Comparison of ENCODE assay signal across 8 cellular contexts in the genomic region with DNA sequence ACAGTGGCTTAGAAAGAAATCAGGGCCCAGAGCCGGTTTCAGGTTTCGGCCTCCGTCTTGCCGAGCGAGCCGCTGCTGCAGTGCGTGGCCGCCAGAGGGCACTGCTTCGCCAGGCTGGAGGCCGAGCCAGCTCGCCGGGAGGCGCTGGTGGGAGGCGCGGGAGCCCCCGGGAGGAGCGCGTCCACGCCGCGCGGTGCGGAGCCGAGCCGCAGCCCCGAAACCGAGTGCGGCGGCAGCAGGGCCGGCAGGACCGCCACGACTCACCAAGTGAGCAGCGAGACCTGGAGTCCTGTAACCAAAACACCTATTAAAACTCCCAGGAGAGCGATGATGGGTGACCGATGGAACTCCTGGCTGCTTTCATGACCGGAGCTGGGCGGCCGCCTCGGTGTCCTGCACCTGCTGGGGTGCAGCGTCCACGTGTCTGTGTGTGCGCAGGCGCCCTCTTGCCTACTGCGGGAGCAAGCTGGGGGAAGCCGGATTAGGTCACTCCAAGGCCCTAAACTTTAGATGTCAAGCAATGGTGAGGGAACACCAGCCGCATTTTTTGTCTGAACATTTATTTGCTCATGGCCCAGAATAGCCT.
DNase-seq lines count a peak whose midpoint lies in the region; ATAC-seq and TF ChIP-seq lines count a peak whose summit lies in the region.

No MANE protein-coding gene starts in this region.

- H3K4me1 Mint-ChIP-seq in WTC11: 0 out of 2 replicates have a peak, but pooled peaks cover 6% of the 10 kb centered on the region

- CTCF ChIA-PET in WTC11 (lab: Charles Lee): interaction anchor here (0.6 to 3.2 kb wide), 28 partner anchors 9 to 872 kb away, joined by 3 to 32 read pairs (median 4); no protein-coding TSS in a partner anchor

- H3K4me3 Mint-ChIP-seq in WTC11: peak overlapping the region; percentile 36; the same call in 1 of the 2 replicates

- H3K4me3 ChIP-seq in GM12865 (ENCODE audit: low read depth, low read length) (no peak overlapping the region), cardiac fibroblast (replicated peaks in 1 of 2; ENCODE audit: low read depth in 2 of 2, low read length in 2 of 2) (peak overlapping the region; percentile 36 to 51)

- peaks cover 27% of the 10 kb centered on the region for H3K9me3 Mint-ChIP-seq in WTC11

- DNase-seq in GM12865 (ENCODE audit: low read depth): peak; percentile 68
- peak; percentile 44 for DNase-seq in NCI-H1417 treated with DMSO at 0.1 percent for 48 hours (lab: John Stamatoyannopoulos, UW)
- peak; percentile 85 for DNase-seq in WTC11 (ENCODE audit: low spot score)
- peak; percentile 67 to 77 for DNase-seq in cardiac fibroblast (ENCODE audit: low read depth in 2 of 2)
- peak; percentile 60 for DNase-seq in iris pigment epithelial cell (ENCODE audit: low read depth)
- peak; percentile 33 to 61 (median 59) for DNase-seq in stimulated activated CD4-positive, alpha-beta T cell treated with anti-CD3 and anti-CD28 coated beads, Interleukin-12 subunit alpha, Interleukin-12 subunit beta, amount 100 ng/mL, for 48 hours (ENCODE audit: low read depth in 2 of 3, low spot score in 1 of 3)

- POLR2A ChIA-PET in WTC11 (lab: Charles Lee): no interaction called here

- H3K27ac Mint-ChIP-seq in WTC11: no peak overlapping the region

- H3K27me3 Mint-ChIP-seq in WTC11 (ENCODE audit: low read depth): peaks cover 21% of the 10 kb centered on the region

- TF ChIP-seq CTCF in GM12865 (IDR thresholded peaks at IDR 0.05; ENCODE audit: insufficient read depth, low read depth, low read length, missing control alignments) (peak; percentile 93), WTC11 (IDR thresholded peaks at IDR 0.05) (peak; percentile 94), cardiac fibroblast (IDR thresholded peaks at IDR 0.05; ENCODE audit: low read depth, low read length) (peak; percentile 85)

- ATAC-seq in HG02623 (IDR thresholded peaks at IDR 0.05; ENCODE audit: unreplicated experiment) (peak; percentile 80), WTC11 (peak; percentile 86), GM21447 (IDR thresholded peaks at IDR 0.05; ENCODE audit: unreplicated experiment) (no peak)

- peaks cover 14% of the 10 kb centered on the region for H3K36me3 Mint-ChIP-seq in WTC11

TF ChIP-seq in WTC11, 78 proteins besides CTCF, POLR2A, EP300 and RAD21 (continues in another document):
- TF ChIP-seq ZNF416 (CRISPR knock-in tag; IDR thresholded peaks at IDR 0.05) (no peak), NFE2L1 (CRISPR knock-in tag; IDR thresholded peaks at IDR 0.05) (0 out of 2 replicates have a peak, but pooled peaks have one; percentile 23), ESRRA (CRISPR knock-in tag; IDR thresholded peaks at IDR 0.05; ENCODE audit: borderline replicate concordance) (peak; percentile 43; the same call in 1 of the 2 replicates), ZNF219 (CRISPR knock-in tag; IDR thresholded peaks at IDR 0.05; ENCODE audit: borderline replicate concordance) (no peak), ZNF232 (CRISPR knock-in tag; IDR thresholded peaks at IDR 0.05) (peak; percentile 27; the same call in 1 of the 2 replicates), CREM (CRISPR knock-in tag; IDR thresholded peaks at IDR 0.05) (peak; percentile 38; the same call in 1 of the 2 replicates), GABPB1 (CRISPR knock-in tag; IDR thresholded peaks at IDR 0.05) (peak; percentile 32; the same call in 1 of the 2 replicates), MXD4 (CRISPR knock-in tag; IDR thresholded peaks at IDR 0.05; ENCODE audit: borderline replicate concordance) (no peak), JUN (CRISPR knock-in tag; IDR thresholded peaks at IDR 0.05) (no peak), HMGA2 (CRISPR knock-in tag; IDR thresholded peaks at IDR 0.05) (no peak), ZBTB21 (CRISPR knock-in tag; IDR thresholded peaks at IDR 0.05; ENCODE audit: borderline replicate concordance) (no peak), RORB (CRISPR knock-in tag; IDR thresholded peaks at IDR 0.05) (no peak)
- TF ChIP-seq, protein P1, sequence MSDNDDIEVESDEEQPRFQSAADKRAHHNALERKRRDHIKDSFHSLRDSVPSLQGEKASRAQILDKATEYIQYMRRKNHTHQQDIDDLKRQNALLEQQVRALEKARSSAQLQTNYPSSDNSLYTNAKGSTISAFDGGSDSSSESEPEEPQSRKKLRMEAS (CRISPR knock-in tag; IDR thresholded peaks at IDR 0.05): peak; percentile 88
- TF ChIP-seq, protein P2, sequence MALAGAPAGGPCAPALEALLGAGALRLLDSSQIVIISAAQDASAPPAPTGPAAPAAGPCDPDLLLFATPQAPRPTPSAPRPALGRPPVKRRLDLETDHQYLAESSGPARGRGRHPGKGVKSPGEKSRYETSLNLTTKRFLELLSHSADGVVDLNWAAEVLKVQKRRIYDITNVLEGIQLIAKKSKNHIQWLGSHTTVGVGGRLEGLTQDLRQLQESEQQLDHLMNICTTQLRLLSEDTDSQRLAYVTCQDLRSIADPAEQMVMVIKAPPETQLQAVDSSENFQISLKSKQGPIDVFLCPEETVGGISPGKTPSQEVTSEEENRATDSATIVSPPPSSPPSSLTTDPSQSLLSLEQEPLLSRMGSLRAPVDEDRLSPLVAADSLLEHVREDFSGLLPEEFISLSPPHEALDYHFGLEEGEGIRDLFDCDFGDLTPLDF (CRISPR knock-in tag; IDR thresholded peaks at IDR 0.05): no peak
- TF ChIP-seq, protein P3, sequence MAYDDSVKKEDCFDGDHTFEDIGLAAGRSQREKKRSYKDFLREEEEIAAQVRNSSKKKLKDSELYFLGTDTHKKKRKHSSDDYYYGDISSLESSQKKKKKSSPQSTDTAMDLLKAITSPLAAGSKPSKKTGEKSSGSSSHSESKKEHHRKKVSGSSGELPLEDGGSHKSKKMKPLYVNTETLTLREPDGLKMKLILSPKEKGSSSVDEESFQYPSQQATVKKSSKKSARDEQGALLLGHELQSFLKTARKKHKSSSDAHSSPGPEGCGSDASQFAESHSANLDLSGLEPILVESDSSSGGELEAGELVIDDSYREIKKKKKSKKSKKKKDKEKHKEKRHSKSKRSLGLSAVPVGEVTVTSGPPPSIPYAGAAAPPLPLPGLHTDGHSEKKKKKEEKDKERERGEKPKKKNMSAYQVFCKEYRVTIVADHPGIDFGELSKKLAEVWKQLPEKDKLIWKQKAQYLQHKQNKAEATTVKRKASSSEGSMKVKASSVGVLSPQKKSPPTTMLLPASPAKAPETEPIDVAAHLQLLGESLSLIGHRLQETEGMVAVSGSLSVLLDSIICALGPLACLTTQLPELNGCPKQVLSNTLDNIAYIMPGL (CRISPR knock-in tag; IDR thresholded peaks at IDR 0.05): peak; percentile 90; the same call in 1 of the 2 replicates
- TF ChIP-seq, protein P4, sequence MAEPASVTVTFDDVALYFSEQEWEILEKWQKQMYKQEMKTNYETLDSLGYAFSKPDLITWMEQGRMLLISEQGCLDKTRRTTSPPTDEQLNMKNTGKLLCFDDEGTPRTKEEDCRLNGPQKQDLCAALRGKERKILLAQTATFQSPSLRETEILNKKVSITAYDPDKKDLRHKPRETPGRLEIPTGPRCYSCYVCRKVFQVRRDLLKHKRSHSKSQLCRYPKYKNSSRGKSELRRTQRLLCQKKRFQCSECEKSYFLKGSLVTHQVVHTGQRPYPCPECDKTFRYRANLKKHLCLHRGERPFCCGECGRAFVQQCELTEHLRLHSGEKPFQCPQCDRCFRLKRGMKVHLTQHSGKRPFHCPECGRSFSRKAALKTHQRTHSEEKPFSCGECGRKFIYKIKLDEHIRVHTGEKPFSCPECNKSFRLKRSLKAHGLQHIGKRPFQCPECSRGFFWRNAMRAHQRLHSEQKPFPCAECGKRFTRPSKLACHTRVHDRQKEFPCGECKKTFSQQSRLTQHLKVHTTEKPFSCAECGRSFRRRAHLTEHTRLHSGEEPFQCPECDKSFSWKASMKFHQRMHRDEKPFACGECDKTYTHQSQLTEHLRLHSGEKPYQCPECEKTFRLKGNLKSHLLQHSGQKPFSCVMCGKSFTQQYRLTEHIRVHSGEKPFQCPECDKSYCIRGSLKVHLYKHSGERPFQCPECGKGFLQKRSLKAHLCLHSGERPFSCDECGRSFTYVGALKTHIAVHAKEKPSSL (CRISPR knock-in tag; conservative IDR thresholded peaks at IDR 0.05): no peak
- TF ChIP-seq, protein P5, sequence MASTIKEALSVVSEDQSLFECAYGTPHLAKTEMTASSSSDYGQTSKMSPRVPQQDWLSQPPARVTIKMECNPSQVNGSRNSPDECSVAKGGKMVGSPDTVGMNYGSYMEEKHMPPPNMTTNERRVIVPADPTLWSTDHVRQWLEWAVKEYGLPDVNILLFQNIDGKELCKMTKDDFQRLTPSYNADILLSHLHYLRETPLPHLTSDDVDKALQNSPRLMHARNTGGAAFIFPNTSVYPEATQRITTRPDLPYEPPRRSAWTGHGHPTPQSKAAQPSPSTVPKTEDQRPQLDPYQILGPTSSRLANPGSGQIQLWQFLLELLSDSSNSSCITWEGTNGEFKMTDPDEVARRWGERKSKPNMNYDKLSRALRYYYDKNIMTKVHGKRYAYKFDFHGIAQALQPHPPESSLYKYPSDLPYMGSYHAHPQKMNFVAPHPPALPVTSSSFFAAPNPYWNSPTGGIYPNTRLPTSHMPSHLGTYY (CRISPR knock-in tag; IDR thresholded peaks at IDR 0.05): no peak
- TF ChIP-seq, protein P6, sequence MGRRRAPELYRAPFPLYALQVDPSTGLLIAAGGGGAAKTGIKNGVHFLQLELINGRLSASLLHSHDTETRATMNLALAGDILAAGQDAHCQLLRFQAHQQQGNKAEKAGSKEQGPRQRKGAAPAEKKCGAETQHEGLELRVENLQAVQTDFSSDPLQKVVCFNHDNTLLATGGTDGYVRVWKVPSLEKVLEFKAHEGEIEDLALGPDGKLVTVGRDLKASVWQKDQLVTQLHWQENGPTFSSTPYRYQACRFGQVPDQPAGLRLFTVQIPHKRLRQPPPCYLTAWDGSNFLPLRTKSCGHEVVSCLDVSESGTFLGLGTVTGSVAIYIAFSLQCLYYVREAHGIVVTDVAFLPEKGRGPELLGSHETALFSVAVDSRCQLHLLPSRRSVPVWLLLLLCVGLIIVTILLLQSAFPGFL (CRISPR knock-in tag; IDR thresholded peaks at IDR 0.05; ENCODE audit: borderline replicate concordance): no peak
- TF ChIP-seq, protein P7, sequence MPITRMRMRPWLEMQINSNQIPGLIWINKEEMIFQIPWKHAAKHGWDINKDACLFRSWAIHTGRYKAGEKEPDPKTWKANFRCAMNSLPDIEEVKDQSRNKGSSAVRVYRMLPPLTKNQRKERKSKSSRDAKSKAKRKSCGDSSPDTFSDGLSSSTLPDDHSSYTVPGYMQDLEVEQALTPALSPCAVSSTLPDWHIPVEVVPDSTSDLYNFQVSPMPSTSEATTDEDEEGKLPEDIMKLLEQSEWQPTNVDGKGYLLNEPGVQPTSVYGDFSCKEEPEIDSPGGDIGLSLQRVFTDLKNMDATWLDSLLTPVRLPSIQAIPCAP (CRISPR knock-in tag; IDR thresholded peaks at IDR 0.05): 0 out of 2 replicates have a peak, but pooled peaks have one; percentile 48
